ENCODE assay signal across 10 cellular contexts in the genomic region with DNA sequence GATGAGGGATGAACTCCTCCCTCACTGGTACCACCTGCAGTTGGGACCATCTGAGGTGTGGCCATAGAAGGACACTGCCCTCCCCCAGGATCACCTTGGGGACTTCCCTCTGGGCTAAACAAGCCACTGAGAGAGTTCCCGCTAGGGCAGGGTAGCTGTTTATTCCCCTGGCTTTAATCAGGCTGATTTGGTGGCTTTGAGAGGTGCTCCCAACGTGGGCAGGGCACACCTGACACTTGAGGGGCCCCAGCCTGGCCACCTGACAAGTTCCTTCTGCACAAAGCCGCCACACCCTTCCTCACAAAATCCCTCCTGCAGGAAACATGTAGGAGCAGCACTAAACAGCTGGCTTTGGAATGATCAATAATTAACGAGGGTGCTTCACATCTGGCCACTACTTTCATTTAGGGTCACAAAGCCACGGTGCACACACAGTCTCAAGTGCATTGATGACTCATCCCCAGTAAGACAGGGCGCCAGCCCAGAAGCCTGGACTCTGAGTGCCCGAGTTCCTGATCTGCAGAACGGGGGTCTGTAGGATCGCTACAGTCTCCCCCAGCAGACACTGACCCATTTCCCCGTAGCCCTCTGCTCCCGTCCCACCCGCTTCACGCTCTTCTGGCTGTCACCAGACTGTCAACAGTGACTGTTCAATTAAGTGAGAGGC.
A peak's percentile ranks its signal among the peaks of the same experiment; 100 is the strongest.
DNase-seq lines count a peak whose midpoint lies in the region; ATAC-seq and TF ChIP-seq lines count a peak whose summit lies in the region.
"Had no signal": no experiment of that assay in that cellular context is flagged by ENCODE, and none has a peak within 500 bp of the region (broad histone marks: within the 10 kb centered on the region; RNA-seq: fewer than 3 reads in every experiment).

No MANE protein-coding gene starts in this region.

- H3K4me3 ChIP-seq in brain microvascular endothelial cell (ENCODE audit: low read depth, low read length) = no peak overlapping the region

- no peaks in the 10 kb centered on the region for H3K36me3 ChIP-seq in brain microvascular endothelial cell (replicated peaks)

- TF ChIP-seq CTCF in brain microvascular endothelial cell (IDR thresholded peaks at IDR 0.05; ENCODE audit: low read depth, low read length, missing control alignments) (no peak), GM20000 (IDR thresholded peaks at IDR 0.05; ENCODE audit: extremely low read depth, missing control alignments) (no peak)

- H3K27ac ChIP-seq in brain microvascular endothelial cell (no peak overlapping the region), caudate nucleus (ENCODE audit: low read depth, low read length) (no peak overlapping the region)

- DNase-seq in AG20443 (ENCODE audit: low spot score) = peak; percentile 50
- DNase-seq in brain microvascular endothelial cell = peak; percentile 35
- peak; percentile 27 for DNase-seq in myocyte (ENCODE audit: low read depth)
- no peak for DNase-seq in caudate nucleus (lab: John Stamatoyannopoulos, UW)
- no peak for DNase-seq in activated CD4-positive, alpha-beta T cell treated with anti-CD3 and anti-CD28 coated beads, Interleukin-2, amount 50 U/mL, for 48 hours
- DNase-seq in GM20000 (ENCODE audit: low spot score) = no peak
- DNase-seq: activated effector memory CD4-positive, alpha-beta T cell treated with Interleukin-2 at 50 U/mL for 16 hours; KBM-7 had no signal

- ATAC-seq in HG02763 (IDR thresholded peaks at IDR 0.05; ENCODE audit: unreplicated experiment) = peak; percentile 71
- no peak for ATAC-seq in HG03196 (IDR thresholded peaks at IDR 0.05; ENCODE audit: unreplicated experiment)

- in situ Hi-C loops in brain microvascular endothelial cell (cut with HindIII; ENCODE audit: low pct_ligation_motif_present, low sequenced_read_pairs) = no loop called here

- H3K27me3 ChIP-seq in brain microvascular endothelial cell (replicated peaks) = no peaks in the 10 kb centered on the region

Comparison
In these comparisons a context has a peak if more than half of its experiments do, and no peak if none do; other contexts are left out.
1. DNase-seq: peak in AG20443 (single experiment), brain microvascular endothelial cell (single experiment) and myocyte (single experiment); none in caudate nucleus (0 of 61), activated CD4-positive, alpha-beta T cell treated with anti-CD3 and anti-CD28 coated beads, Interleukin-2, amount 50 U/mL, for 48 hours (0 of 2) and GM20000 (single experiment).